In the genomic region with DNA sequence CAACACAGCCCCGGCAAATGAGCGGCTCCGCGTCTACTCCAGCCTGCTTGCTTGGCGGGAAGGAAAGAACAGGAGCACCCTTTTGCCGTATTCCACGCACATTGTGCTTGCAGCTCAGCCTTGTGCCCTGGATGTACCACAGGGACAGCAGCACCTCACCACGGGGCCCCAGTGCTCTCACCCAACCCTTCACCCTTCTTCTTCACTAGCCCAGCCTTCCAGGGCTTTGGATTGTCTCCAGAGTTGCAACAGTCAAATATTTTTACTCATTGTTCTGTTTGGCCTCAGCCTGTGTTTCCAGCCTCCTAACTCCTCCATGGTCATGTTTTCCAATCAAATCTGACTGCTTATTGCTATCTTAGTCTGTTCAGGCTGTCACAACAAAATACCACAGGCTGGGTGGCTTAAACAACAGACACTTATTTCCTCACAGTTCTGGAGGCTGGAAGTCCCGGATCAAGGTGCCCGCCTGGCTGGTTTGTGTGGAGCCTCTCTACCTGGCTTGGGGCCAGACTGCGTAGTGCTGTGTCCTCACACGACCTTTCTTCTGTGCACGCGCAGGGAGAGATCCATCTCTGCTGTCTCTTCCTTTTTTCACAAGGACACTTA, we compare ENCODE assay signal across 8 cellular contexts.
A peak's percentile ranks its signal among the peaks of the same experiment; 100 is the strongest.
DNase-seq lines count a peak whose midpoint lies in the region; ATAC-seq, FAIRE-seq and TF ChIP-seq lines count a peak whose summit lies in the region.

No MANE protein-coding gene starts in this region.

- in situ Hi-C loops in astrocyte of the cerebellum (cut with HindIII; ENCODE audit: low sequenced_read_pairs) (no loop called here), HepG2 (cut with HindIII; ENCODE audit: extremely low pct_ligation_motif_present, low pct_unique_long_range_greater_than_20kb) (no loop called here)

- H2AFZ ChIP-seq in HepG2 (ENCODE audit: low read length), result no peak overlapping the region

- H3K79me2 ChIP-seq in HepG2 (ENCODE audit: insufficient read depth, low read length), result no peaks in the 10 kb centered on the region

- H3K4me3 ChIP-seq in astrocyte of the cerebellum (ENCODE audit: low read depth, low read length), result no peak overlapping the region
- H3K4me3 ChIP-seq in HepG2 (replicated peaks in 1 of 3; ENCODE audit: insufficient read depth in 1 of 3, low read depth in 2 of 3, low read length in 3 of 3), result 0 out of 6 replicates have a peak overlapping the region, but pooled peaks of 1 of the 3 experiments have one; percentile 5

- intact Hi-C loops in HepG2 (cut with micrococcal nuclease; ENCODE audit: unreplicated experiment), result no loop called here

- peaks cover 0 to 4% of the 10 kb centered on the region in 2 experiments; a peak in 3 of 5 replicates for H3K27me3 ChIP-seq in HepG2 (ENCODE audit: control insufficient read depth in 1 of 2, insufficient read depth in 2 of 2, low read length in 2 of 2)

- H3K9me3 ChIP-seq in HepG2 (ENCODE audit: low read length), result no peaks in the 10 kb centered on the region

- CTCF ChIA-PET in HepG2 (lab: Yijun Ruan, JAX; ENCODE audit: low intra/inter-chr PET ratio, low total read pairs), result no interaction called here

- H3K27ac ChIP-seq in HepG2 (ENCODE audit: extremely low read length, insufficient read depth, low read length), result peak overlapping the region; percentile 25

- H3K4me1 ChIP-seq in HepG2 (ENCODE audit: insufficient read depth, low read length), result peaks cover 18% of the 10 kb centered on the region

- DNase-seq in AG08396 (ENCODE audit: low spot score) (peak; percentile 48), NCI-H1694 (lab: John Stamatoyannopoulos, UW) (peak; percentile 78), astrocyte of the cerebellum (ENCODE audit: low read depth) (peak; percentile 5), HepG2 (ENCODE audit: low spot score) (peak; percentile 87), OCI-M2 (lab: John Stamatoyannopoulos, UW; ENCODE audit: unreplicated experiment) (no peak)
- DNase-seq in activated effector memory CD4-positive, alpha-beta T cell treated with anti-CD3 and anti-CD28 coated beads, Interleukin-2, amount 50 U/mL, for 16 hours, result no peak
- no peak for DNase-seq in stimulated activated CD4-positive, alpha-beta T cell treated with anti-CD3 and anti-CD28 coated beads, Interleukin-4, amount 100 ng/mL, for 1 hour

- ATAC-seq in HepG2 (peak; percentile 87), GM18858 (IDR thresholded peaks at IDR 0.05; ENCODE audit: unreplicated experiment) (no peak)

- H3K36me3 ChIP-seq in HepG2 (replicated peaks in 1 of 2; ENCODE audit: control insufficient read depth in 1 of 2, insufficient read depth in 2 of 2, low read length in 2 of 2), result no peaks in the 10 kb centered on the region

- POLR2A ChIA-PET in HepG2 (lab: Yijun Ruan, JAX), result no interaction called here

- H3K9ac ChIP-seq in HepG2 (ENCODE audit: insufficient read depth, low read depth, low read length), result no peak overlapping the region

- FAIRE-seq in HepG2 (lab: Jason Lieb, UNC), result peak; percentile 48

- TF ChIP-seq EP300 in HepG2 (IDR thresholded peaks at IDR 0.05; ENCODE audit: low read depth in 2 of 2, low read length in 2 of 2) (no peak), HepG2 (CRISPR knock-in tag; IDR thresholded peaks at IDR 0.05; ENCODE audit: borderline replicate concordance) (no peak)

- WGBS in HepG2 (ENCODE audit: low lambda C conversion rate), result 16% methylated on average over 10 of the region's 14 CpGs

- H4K20me1 ChIP-seq in HepG2 (ENCODE audit: insufficient read depth, low read length), result no peaks in the 10 kb centered on the region

- TF ChIP-seq POLR2A in HepG2 (IDR thresholded peaks at IDR 0.05; ENCODE audit: insufficient read depth in 1 of 2, low read depth in 2 of 2, low read length in 2 of 2), result no peak

- BruUV-seq in HepG2 (replicated peaks; lab: Mats Ljungman, UMichigan), result no TSS peak

- TF ChIP-seq RAD21 in HepG2 (CRISPR knock-in tag; IDR thresholded peaks at IDR 0.05), result no peak

- H3K4me2 ChIP-seq in HepG2 (ENCODE audit: low read depth, low read length), result peak overlapping the region; percentile 41

- TF ChIP-seq CTCF in astrocyte of the cerebellum (IDR thresholded peaks at IDR 0.05; ENCODE audit: low read depth, low read length, missing control alignments), result no peak
- no peak for TF ChIP-seq CTCF in HepG2 (CRISPR knock-in tag; IDR thresholded peaks at IDR 0.05)

TF ChIP-seq in HepG2, 621 proteins besides CTCF, POLR2A, EP300 and RAD21 (continues in another document):
- TF ChIP-seq, protein P1, sequence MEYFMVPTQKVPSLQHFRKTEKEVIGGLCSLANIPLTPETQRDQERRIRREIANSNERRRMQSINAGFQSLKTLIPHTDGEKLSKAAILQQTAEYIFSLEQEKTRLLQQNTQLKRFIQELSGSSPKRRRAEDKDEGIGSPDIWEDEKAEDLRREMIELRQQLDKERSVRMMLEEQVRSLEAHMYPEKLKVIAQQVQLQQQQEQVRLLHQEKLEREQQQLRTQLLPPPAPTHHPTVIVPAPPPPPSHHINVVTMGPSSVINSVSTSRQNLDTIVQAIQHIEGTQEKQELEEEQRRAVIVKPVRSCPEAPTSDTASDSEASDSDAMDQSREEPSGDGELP (IDR thresholded peaks at IDR 0.05; ENCODE audit: borderline replicate concordance, low read depth), result no peak
- TF ChIP-seq NFYC (CRISPR knock-in tag; IDR thresholded peaks at IDR 0.05), result no peak
- no peak for TF ChIP-seq ZFP41 (CRISPR knock-in tag; IDR thresholded peaks at IDR 0.05; ENCODE audit: borderline replicate concordance)
- TF ChIP-seq YEATS2 (CRISPR knock-in tag; IDR thresholded peaks at IDR 0.05; ENCODE audit: borderline replicate concordance), result no peak
- TF ChIP-seq, protein P2, sequence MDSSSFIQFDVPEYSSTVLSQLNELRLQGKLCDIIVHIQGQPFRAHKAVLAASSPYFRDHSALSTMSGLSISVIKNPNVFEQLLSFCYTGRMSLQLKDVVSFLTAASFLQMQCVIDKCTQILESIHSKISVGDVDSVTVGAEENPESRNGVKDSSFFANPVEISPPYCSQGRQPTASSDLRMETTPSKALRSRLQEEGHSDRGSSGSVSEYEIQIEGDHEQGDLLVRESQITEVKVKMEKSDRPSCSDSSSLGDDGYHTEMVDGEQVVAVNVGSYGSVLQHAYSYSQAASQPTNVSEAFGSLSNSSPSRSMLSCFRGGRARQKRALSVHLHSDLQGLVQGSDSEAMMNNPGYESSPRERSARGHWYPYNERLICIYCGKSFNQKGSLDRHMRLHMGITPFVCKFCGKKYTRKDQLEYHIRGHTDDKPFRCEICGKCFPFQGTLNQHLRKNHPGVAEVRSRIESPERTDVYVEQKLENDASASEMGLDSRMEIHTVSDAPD (CRISPR knock-in tag; IDR thresholded peaks at IDR 0.05), result no peak
- no peak for TF ChIP-seq REPIN1 (CRISPR knock-in tag; IDR thresholded peaks at IDR 0.05; ENCODE audit: borderline replicate concordance, low read depth)
- TF ChIP-seq, protein P3, sequence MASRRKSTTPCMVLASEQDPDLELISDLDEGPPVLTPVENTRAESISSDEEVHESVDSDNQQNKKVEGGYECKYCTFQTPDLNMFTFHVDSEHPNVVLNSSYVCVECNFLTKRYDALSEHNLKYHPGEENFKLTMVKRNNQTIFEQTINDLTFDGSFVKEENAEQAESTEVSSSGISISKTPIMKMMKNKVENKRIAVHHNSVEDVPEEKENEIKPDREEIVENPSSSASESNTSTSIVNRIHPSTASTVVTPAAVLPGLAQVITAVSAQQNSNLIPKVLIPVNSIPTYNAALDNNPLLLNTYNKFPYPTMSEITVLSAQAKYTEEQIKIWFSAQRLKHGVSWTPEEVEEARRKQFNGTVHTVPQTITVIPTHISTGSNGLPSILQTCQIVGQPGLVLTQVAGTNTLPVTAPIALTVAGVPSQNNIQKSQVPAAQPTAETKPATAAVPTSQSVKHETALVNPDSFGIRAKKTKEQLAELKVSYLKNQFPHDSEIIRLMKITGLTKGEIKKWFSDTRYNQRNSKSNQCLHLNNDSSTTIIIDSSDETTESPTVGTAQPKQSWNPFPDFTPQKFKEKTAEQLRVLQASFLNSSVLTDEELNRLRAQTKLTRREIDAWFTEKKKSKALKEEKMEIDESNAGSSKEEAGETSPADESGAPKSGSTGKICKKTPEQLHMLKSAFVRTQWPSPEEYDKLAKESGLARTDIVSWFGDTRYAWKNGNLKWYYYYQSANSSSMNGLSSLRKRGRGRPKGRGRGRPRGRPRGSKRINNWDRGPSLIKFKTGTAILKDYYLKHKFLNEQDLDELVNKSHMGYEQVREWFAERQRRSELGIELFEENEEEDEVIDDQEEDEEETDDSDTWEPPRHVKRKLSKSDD (CRISPR knock-in tag; IDR thresholded peaks at IDR 0.05; ENCODE audit: low read depth), result no peak
- no peak for TF ChIP-seq RFX5 (IDR thresholded peaks at IDR 0.05; ENCODE audit: low read depth, low read length)

Comparison
In these comparisons a context has a peak if more than half of its experiments do, and no peak if none do; other contexts are left out.
1. DNase-seq: peak in AG08396 (single experiment), NCI-H1694 (single experiment), astrocyte of the cerebellum (single experiment) and HepG2 (single experiment); none in activated effector memory CD4-positive, alpha-beta T cell treated with anti-CD3 and anti-CD28 coated beads, Interleukin-2, amount 50 U/mL, for 16 hours (single experiment), stimulated activated CD4-positive, alpha-beta T cell treated with anti-CD3 and anti-CD28 coated beads, Interleukin-4, amount 100 ng/mL, for 1 hour (single experiment) and OCI-M2 (single experiment).